In genomic region chr19:38360839-38361631, GRCh38 we compare ENCODE assay signal across 6 cellular contexts. TPM values are rescaled to one million over a fixed set of nuclear protein-coding genes. Genes with fewer than 3 reads are reported as not detected.
DNase-seq lines count a peak whose midpoint lies in the region; TF ChIP-seq lines count a peak whose summit lies in the region.

No MANE protein-coding gene starts in this region.

- H3K4me3 ChIP-seq in HAP-1 (peak overlapping the region; percentile 40), mammary epithelial cell (replicated peaks in 1 of 3; ENCODE audit: insufficient read depth in 1 of 3, low read depth in 2 of 3, low read length in 3 of 3) (peak overlapping the region; percentile 39 to 76 (median 59)), neural progenitor cell (peak overlapping the region; percentile 67)

- CTCF ChIA-PET in mammary epithelial cell (lab: Charles Lee; ENCODE audit: low non-redundant PET), result interaction anchor here (0.5 kb wide), 1 partner anchor 41 kb away, joined by 4 read pairs; no protein-coding TSS in a partner anchor

- H3K9me3 ChIP-seq in HAP-1 (peaks cover 4% of the 10 kb centered on the region), mammary epithelial cell (replicated peaks; ENCODE audit: insufficient read depth, low read length) (no peaks in the 10 kb centered on the region), neural progenitor cell (ENCODE audit: low read depth) (no peaks in the 10 kb centered on the region)

- H3K4me1 Mint-ChIP-seq in neural progenitor cell, result peaks cover 15% of the 10 kb centered on the region

- H3K79me2 ChIP-seq in mammary epithelial cell (ENCODE audit: insufficient read depth, low read length) (no peaks in the 10 kb centered on the region), neural progenitor cell (ENCODE audit: low read depth) (no peaks in the 10 kb centered on the region)

- WGBS in mammary epithelial cell (ENCODE audit: low coverage, missing lambda C conversion rate), result 3% methylated on average over 15 of the region's 23 CpGs

- dilution Hi-C loops in mammary epithelial cell (cut with HindIII; ENCODE audit: low sequenced_read_pairs), result no loop called here

- no peak overlapping the region for H3K27ac Mint-ChIP-seq in neural progenitor cell

- H3K27me3 Mint-ChIP-seq in neural progenitor cell (ENCODE audit: insufficient read depth, low read depth), result peaks cover 29% of the 10 kb centered on the region

- no peak for TF ChIP-seq CTCF in mammary epithelial cell (conservative IDR thresholded peaks at IDR 0.05 in 1 of 2, IDR thresholded peaks at IDR 0.05 in 1 of 2; ENCODE audit: extremely low read depth in 1 of 2, insufficient read depth in 1 of 2, low read depth in 1 of 2, low read length in 2 of 2)
- no peak for TF ChIP-seq CTCF in neural progenitor cell (IDR thresholded peaks at IDR 0.05)

- H3K27me3 ChIP-seq in HAP-1 (ENCODE audit: low read depth), result peaks cover 9% of the 10 kb centered on the region; the same call in 1 of the 2 replicates
- H3K27me3 ChIP-seq in mammary epithelial cell (ENCODE audit: insufficient read depth, low read length), result peaks cover 12% of the 10 kb centered on the region
- peaks cover 57% of the 10 kb centered on the region for H3K27me3 ChIP-seq in neural progenitor cell

- no TSS peak for BruUV-seq in mammary epithelial cell (replicated peaks; lab: Mats Ljungman, UMichigan)

- H3K9ac ChIP-seq in mammary epithelial cell (ENCODE audit: insufficient read depth, low read length), result no peak overlapping the region
- H3K9ac ChIP-seq in neural progenitor cell, result no peak overlapping the region

- H3K4me1 ChIP-seq in HAP-1 (peaks cover 11% of the 10 kb centered on the region), mammary epithelial cell (ENCODE audit: insufficient read depth, low read length) (peaks cover 8% of the 10 kb centered on the region), neural progenitor cell (peaks cover 3% of the 10 kb centered on the region)

- no peaks in the 10 kb centered on the region for H3K36me3 Mint-ChIP-seq in neural progenitor cell

- H2AFZ ChIP-seq in mammary epithelial cell (ENCODE audit: low read depth, low read length) (peak overlapping the region; percentile 97), neural progenitor cell (replicated peaks) (peak overlapping the region; percentile 61)

- peak overlapping the region; percentile 97 for H3K4me2 ChIP-seq in mammary epithelial cell (ENCODE audit: insufficient read depth, low read depth, low read length)
- peak overlapping the region; percentile 83 for H3K4me2 ChIP-seq in neural progenitor cell

- H3K36me3 ChIP-seq in HAP-1 (replicated peaks) (no peaks in the 10 kb centered on the region), mammary epithelial cell (ENCODE audit: insufficient read depth, low read length) (no peaks in the 10 kb centered on the region), neural progenitor cell (no peaks in the 10 kb centered on the region)

- H3F3A ChIP-seq in neural progenitor cell (ENCODE audit: low read depth), result peaks cover 24% of the 10 kb centered on the region

- in situ Hi-C loops in HAP-1 (cut with MboI; ENCODE audit: low sequenced_read_pairs) (no loop called here), mammary epithelial cell (cut with MboI; ENCODE audit: low sequenced_read_pairs in 2 of 2) (no loop called here)

- DNase-seq in HAP-1 (ENCODE audit: low spot score in 2 of 2), result no peak
- DNase-seq in mammary epithelial cell, result no peak
- DNase-seq in neural progenitor cell (ENCODE audit: low spot score), result peak; percentile 21
- no peak for DNase-seq in GDM1 (lab: John Stamatoyannopoulos, UW)
- no peak for DNase-seq in NCI-H1694 treated with DMSO at 0.1 percent for 48 hours (lab: John Stamatoyannopoulos, UW)
- no peak for DNase-seq in HK-2 (ENCODE audit: unreplicated experiment)

- intact Hi-C loops in mammary epithelial cell (cut with micrococcal nuclease), result no loop called here

- peaks cover 5% of the 10 kb centered on the region for H3K9me3 Mint-ChIP-seq in neural progenitor cell

- no peak overlapping the region for H3K27ac ChIP-seq in mammary epithelial cell (ENCODE audit: insufficient read depth, low read depth, low read length)
- H3K27ac ChIP-seq in neural progenitor cell, result no peak overlapping the region

- peak overlapping the region; percentile 87 for H3K4me3 Mint-ChIP-seq in neural progenitor cell

- H4K20me1 ChIP-seq in mammary epithelial cell (ENCODE audit: insufficient read depth, low read length), result no peaks in the 10 kb centered on the region
- no peaks in the 10 kb centered on the region for H4K20me1 ChIP-seq in neural progenitor cell (ENCODE audit: low read depth)

RNA-seq across cellular contexts. Expression of gene PSMD8, which starts 13.3 kb away (rescaled TPM):
- total RNA-seq in mammary epithelial cell (100 to 1,000 TPM; 247 to 401 TPM), neural progenitor cell (ENCODE audit: low replicate concordance) (119 and 196 TPM in 2 replicates)
- 458 TPM for polyA plus RNA-seq in mammary epithelial cell
- polyA minus RNA-seq in mammary epithelial cell, result 202 TPM

RNA-seq across cellular contexts. Expression of gene CATSPERG, which starts 25.4 kb away (rescaled TPM):
- 1 to 10 TPM in 1 of 2 donors, under 1 TPM in 1; 0.83 to 2.8 TPM for total RNA-seq in mammary epithelial cell
- polyA plus RNA-seq in mammary epithelial cell, result 0.96 TPM
- not detected for polyA minus RNA-seq in mammary epithelial cell
- total RNA-seq in neural progenitor cell (ENCODE audit: low replicate concordance), result 1.4 and 5.5 TPM in 2 replicates

RNA-seq across cellular contexts. Expression of gene GGN, which starts 26.8 kb away (rescaled TPM):
- total RNA-seq in mammary epithelial cell, result under 1 TPM; 0.17 to 0.68 TPM
- polyA plus RNA-seq in mammary epithelial cell, result not detected
- polyA minus RNA-seq in mammary epithelial cell, result not detected
- 1.0 TPM in 1 of 2 replicates, not detected in the other for total RNA-seq in neural progenitor cell (ENCODE audit: low replicate concordance)

RNA-seq across cellular contexts. Expression of gene SPRED3, which starts 27.5 kb away (rescaled TPM):
- total RNA-seq in mammary epithelial cell, result 1 to 10 TPM in 1 of 2 donors, under 1 TPM in 1; 0.83 to 6.1 TPM
- polyA plus RNA-seq in mammary epithelial cell, result 0.43 TPM
- 0.36 TPM for polyA minus RNA-seq in mammary epithelial cell
- total RNA-seq in neural progenitor cell (ENCODE audit: low replicate concordance), result 0.99 and 4.6 TPM in 2 replicates

RNA-seq across cellular contexts. Expression of gene KCNK6, which starts 41.4 kb away (rescaled TPM):
- total RNA-seq in mammary epithelial cell (10 to 100 TPM; 14.2 to 46.6 TPM), neural progenitor cell (ENCODE audit: low replicate concordance) (0.92 and 2.5 TPM in 2 replicates)
- 17.8 TPM for polyA plus RNA-seq in mammary epithelial cell
- polyA minus RNA-seq in mammary epithelial cell, result 3.0 TPM
